In genomic region chr6:30690403-30691207, GRCh38 we compare ENCODE assay signal across 8 cellular contexts. TPM values are rescaled to one million over a fixed set of nuclear protein-coding genes. Genes with fewer than 3 reads are reported as not detected.
DNase-seq lines count a peak whose midpoint lies in the region; ATAC-seq and TF ChIP-seq lines count a peak whose summit lies in the region.

Gene NRM (minus strand): TSS chr6:30690984. CDS start chr6:30690974, 10 bp downstream.

- intact Hi-C loops in CD4-positive, alpha-beta T cell (cut with DNase I, micrococcal nuclease), result no loop called here
- intact Hi-C loops in tibial artery (cut with DNase I; ENCODE audit: low total_unique reads), result loop anchor here (2.0 kb wide), 1 partner anchor 26 kb away; the partner anchor contains the start of gene MDC1

- peak within 1 kb of the TSS; percentile 98 for H3K4me3 Mint-ChIP-seq in CD4-positive, alpha-beta T cell
- H3K4me3 Mint-ChIP-seq in activated naive CD8-positive, alpha-beta T cell treated with anti-CD3 and anti-CD28 coated beads for 36 hours, result peak within 1 kb of the TSS; percentile 97
- peak within 1 kb of the TSS; percentile 100 for H3K4me3 Mint-ChIP-seq in glutamatergic neuron (ENCODE audit: unreplicated experiment)

- H3K4me1 ChIP-seq in tibial artery, result peaks cover 0 to 54% (median 39%) of the 10 kb centered on the region in 4 donors

- no peaks in the 10 kb centered on the region for H4K20me1 ChIP-seq in SU-DHL-6 (ENCODE audit: low read depth, low read length)

- no peaks in the 10 kb centered on the region for H3K9me2 ChIP-seq in SU-DHL-6 (replicated peaks; ENCODE audit: insufficient read depth, low read length)

- DNase-seq in CD4-positive, alpha-beta T cell, result peak in 9 of 10 experiments; percentile 37 to 77 (median 63)
- peak; percentile 89 to 94 (median 92) for DNase-seq in NCI-H1417 (lab: John Stamatoyannopoulos, UW)
- DNase-seq in activated naive CD8-positive, alpha-beta T cell treated with anti-CD3 and anti-CD28 coated beads for 36 hours, result peak; percentile 83
- peak; percentile 92 for DNase-seq in glutamatergic neuron
- DNase-seq in omental fat pad (ENCODE audit: low spot score), result peak; percentile 71
- DNase-seq in tibial artery, result peak; percentile 89 to 94

- CTCF ChIA-PET in CD4-positive, alpha-beta T cell (lab: Charles Lee), result interaction anchor here (5.5 to 6.1 kb wide), 2 partner anchors 11 to 41 kb away, joined by 28 to 49 read pairs; no protein-coding TSS in a partner anchor

- H3K4me2 ChIP-seq in SU-DHL-6 (ENCODE audit: low read depth, low read length, poor library complexity, severe bottlenecking), result peak within 1 kb of the TSS; percentile 92

- no peaks in the 10 kb centered on the region for H3K27me3 Mint-ChIP-seq in CD4-positive, alpha-beta T cell
- no peaks in the 10 kb centered on the region for H3K27me3 Mint-ChIP-seq in activated naive CD8-positive, alpha-beta T cell treated with anti-CD3 and anti-CD28 coated beads for 36 hours
- peaks cover 24% of the 10 kb centered on the region for H3K27me3 Mint-ChIP-seq in glutamatergic neuron (ENCODE audit: unreplicated experiment)

- H3K4me1 Mint-ChIP-seq in CD4-positive, alpha-beta T cell (ENCODE audit: low read depth), result peaks cover 42% of the 10 kb centered on the region
- H3K4me1 Mint-ChIP-seq in activated naive CD8-positive, alpha-beta T cell treated with anti-CD3 and anti-CD28 coated beads for 36 hours, result peaks cover 34% of the 10 kb centered on the region
- peaks cover 35% of the 10 kb centered on the region for H3K4me1 Mint-ChIP-seq in glutamatergic neuron (ENCODE audit: low read depth, unreplicated experiment)

- H3K4me3 ChIP-seq in SU-DHL-6 (ENCODE audit: insufficient read depth, low read length, poor library complexity, severe bottlenecking) (peak within 1 kb of the TSS; percentile 79), tibial artery (peak within 1 kb of the TSS; percentile 61 to 69)

- no peaks in the 10 kb centered on the region for H3K9me3 Mint-ChIP-seq in CD4-positive, alpha-beta T cell
- H3K9me3 Mint-ChIP-seq in activated naive CD8-positive, alpha-beta T cell treated with anti-CD3 and anti-CD28 coated beads for 36 hours, result no peaks in the 10 kb centered on the region
- peaks cover 21% of the 10 kb centered on the region for H3K9me3 Mint-ChIP-seq in glutamatergic neuron (ENCODE audit: unreplicated experiment)

- POLR2A ChIA-PET in CD4-positive, alpha-beta T cell (lab: Charles Lee), result interaction anchor here (0.6 to 5.2 kb wide), 9 partner anchors 10 to 76 kb away, joined by 3 to 44 read pairs (median 5); partner anchors contain the start of genes MDC1, MRPS18B, PPP1R10 and TUBB

- H3K36me3 ChIP-seq in SU-DHL-6 (ENCODE audit: low read length), result no peaks in the 10 kb centered on the region
- no peaks in the 10 kb centered on the region for H3K36me3 ChIP-seq in tibial artery

- H3K27ac ChIP-seq in CD4-positive, alpha-beta T cell (ENCODE audit: low read depth, low read length), result peak within 1 kb of the TSS; percentile 57
- peak within 1 kb of the TSS; percentile 94 for H3K27ac ChIP-seq in SU-DHL-6 (ENCODE audit: low read depth, low read length)
- H3K27ac ChIP-seq in tibial artery, result peak within 1 kb of the TSS; percentile 94 to 100

- H3F3A ChIP-seq in SU-DHL-6 (ENCODE audit: insufficient read depth), result peaks cover 42% of the 10 kb centered on the region

- peaks cover 15% of the 10 kb centered on the region for H3K79me2 ChIP-seq in SU-DHL-6 (ENCODE audit: insufficient read depth, low read length)

- H3K27me3 ChIP-seq in CD4-positive, alpha-beta T cell (ENCODE audit: control insufficient read depth, insufficient read depth, low read length), result no peaks in the 10 kb centered on the region
- H3K27me3 ChIP-seq in SU-DHL-6 (ENCODE audit: low read length) (no peaks in the 10 kb centered on the region), tibial artery (no peaks in the 10 kb centered on the region)

- peak within 1 kb of the TSS; percentile 92 for H2AFZ ChIP-seq in SU-DHL-6 (ENCODE audit: low read depth, low read length, severe bottlenecking)

- peak within 1 kb of the TSS; percentile 82 for H3K9ac ChIP-seq in SU-DHL-6 (ENCODE audit: low read length)

- no peaks in the 10 kb centered on the region for H3K9me3 ChIP-seq in CD4-positive, alpha-beta T cell (ENCODE audit: control insufficient read depth, low read length)
- no peaks in the 10 kb centered on the region for H3K9me3 ChIP-seq in SU-DHL-6 (ENCODE audit: insufficient read depth, low read length)
- H3K9me3 ChIP-seq in tibial artery, result no peaks in the 10 kb centered on the region

- no peak for TF ChIP-seq CTCF in CD4-positive, alpha-beta T cell (IDR thresholded peaks at IDR 0.05)
- TF ChIP-seq CTCF in SU-DHL-6 (IDR thresholded peaks at IDR 0.05; ENCODE audit: insufficient read depth, low read length, poor library complexity, severe bottlenecking) (no peak), glutamatergic neuron (IDR thresholded peaks at IDR 0.05; ENCODE audit: partially characterized antibody, unreplicated experiment) (no peak), omental fat pad (IDR thresholded peaks at IDR 0.05) (no peak), tibial artery (IDR thresholded peaks at IDR 0.05) (no peak)

- H3K36me3 Mint-ChIP-seq in CD4-positive, alpha-beta T cell (ENCODE audit: low read depth), result peaks cover 9% of the 10 kb centered on the region
- H3K36me3 Mint-ChIP-seq in activated naive CD8-positive, alpha-beta T cell treated with anti-CD3 and anti-CD28 coated beads for 36 hours, result peaks cover 14% of the 10 kb centered on the region
- H3K36me3 Mint-ChIP-seq in glutamatergic neuron (ENCODE audit: unreplicated experiment), result no peaks in the 10 kb centered on the region

- peak; percentile 22 for ATAC-seq in CD4-positive, alpha-beta T cell (ENCODE audit: poor library complexity)
- peak; percentile 32 for ATAC-seq in GM21786 (IDR thresholded peaks at IDR 0.05; ENCODE audit: unreplicated experiment)
- ATAC-seq in omental fat pad (ENCODE audit: low FRiP score), result peak; percentile 77

- H3K27ac Mint-ChIP-seq in CD4-positive, alpha-beta T cell, result peak within 1 kb of the TSS; percentile 94
- H3K27ac Mint-ChIP-seq in activated naive CD8-positive, alpha-beta T cell treated with anti-CD3 and anti-CD28 coated beads for 36 hours, result peak within 1 kb of the TSS; percentile 87
- peak within 1 kb of the TSS; percentile 100 for H3K27ac Mint-ChIP-seq in glutamatergic neuron (ENCODE audit: unreplicated experiment)

RNA-seq across cellular contexts. Expression of gene NRM, which starts in this region (rescaled TPM):
- 1 to 10 TPM; 3.8 to 4.4 TPM for total RNA-seq in CD4-positive, alpha-beta T cell
- 10 to 100 TPM; 19.7 to 20.2 TPM for total RNA-seq in activated naive CD8-positive, alpha-beta T cell treated with anti-CD3 and anti-CD28 coated beads for 36 hours
- total RNA-seq in glutamatergic neuron (ENCODE audit: unreplicated experiment) (52.2 TPM), omental fat pad (1 to 10 TPM; 2.9 to 5.8 (median 3.7) TPM)

Comparison
In these comparisons a context has a peak if more than half of its experiments do, and no peak if none do; other contexts are left out.
1. Peak in every context shown above with its lines: DNase-seq, ATAC-seq, H3K4me3 ChIP-seq and H3K27ac ChIP-seq.
2. ATAC-seq: peak in every context shown above with its lines; median percentile 77 in omental fat pad; 32 in GM21786; 22 in CD4-positive, alpha-beta T cell.